ENCODE assay signal across 9 cellular contexts in the genomic region with DNA sequence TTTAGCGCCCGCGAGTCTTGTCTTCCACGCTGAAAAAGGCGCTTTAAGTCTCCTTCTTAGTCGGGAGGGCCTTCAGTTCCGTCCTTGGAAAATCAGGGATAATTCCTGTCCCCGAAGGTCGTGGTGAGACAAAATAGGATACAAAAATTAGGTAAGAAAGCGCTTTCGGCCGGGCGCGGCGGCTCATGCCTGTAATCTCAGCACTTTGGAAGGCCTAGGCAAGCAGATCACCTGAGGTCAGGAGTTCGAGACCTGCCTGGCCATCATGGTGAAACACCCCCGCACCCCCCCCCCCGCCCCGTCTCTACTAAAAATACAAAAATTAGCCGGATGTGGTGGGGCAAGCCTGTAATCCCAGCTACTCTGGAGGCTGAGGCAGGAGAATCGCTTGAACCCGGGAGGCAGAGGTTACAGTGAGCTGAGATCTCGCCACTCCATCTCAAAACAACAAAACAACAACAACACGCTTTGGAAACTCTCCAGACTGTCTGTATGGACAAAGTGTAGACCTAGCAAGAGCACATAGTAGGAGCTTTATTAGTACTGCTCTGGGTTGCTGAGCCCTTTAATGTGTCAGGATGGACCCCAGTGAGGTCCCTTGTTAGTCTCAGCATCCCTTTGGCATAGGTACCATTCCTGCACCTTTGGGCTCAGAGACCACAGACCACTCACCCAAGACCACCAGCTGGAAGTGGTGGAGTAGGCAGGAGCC. TPM values are rescaled to one million over a fixed set of nuclear protein-coding genes. Genes with fewer than 3 reads are reported as not detected.
DNase-seq lines count a peak whose midpoint lies in the region; ATAC-seq and TF ChIP-seq lines count a peak whose summit lies in the region.
"Had no signal": no experiment of that assay in that cellular context is flagged by ENCODE, and none has a peak within 500 bp of the region (broad histone marks: within the 10 kb centered on the region; RNA-seq: fewer than 3 reads in every experiment).

No MANE protein-coding gene starts in this region.

- peak overlapping the region; percentile 79 for H3K27ac Mint-ChIP-seq in Calu3 (ENCODE audit: unreplicated experiment)

- no peak for TF ChIP-seq CTCF in Calu3 (IDR thresholded peaks at IDR 0.05; ENCODE audit: unreplicated experiment)
- no peak for TF ChIP-seq CTCF in RWPE1 (conservative IDR thresholded peaks at IDR 0.05; ENCODE audit: low read depth)
- TF ChIP-seq CTCF in esophagus squamous epithelium (IDR thresholded peaks at IDR 0.05): no peak
- TF ChIP-seq CTCF in parathyroid adenoma (IDR thresholded peaks at IDR 0.05): no peak

- peaks cover 9 to 33% (median 20%) of the 10 kb centered on the region in 3 donors for H3K4me1 ChIP-seq in esophagus squamous epithelium
- H3K4me1 ChIP-seq in parathyroid adenoma: no peaks in the 10 kb centered on the region

- no TSS peak for BruUV-seq in Calu3 (replicated peaks; lab: Mats Ljungman, UMichigan)

- H3K4me3 ChIP-seq in esophagus squamous epithelium (peak overlapping the region; percentile 52 to 92 (median 68)), parathyroid adenoma (ENCODE audit: low read depth, low read length) (peak overlapping the region; percentile 76)

- H3K9me3 ChIP-seq in esophagus squamous epithelium (no peaks in the 10 kb centered on the region), parathyroid adenoma (ENCODE audit: control insufficient read depth, low read length) (no peaks in the 10 kb centered on the region)

- ATAC-seq in GM19324 (IDR thresholded peaks at IDR 0.05; ENCODE audit: low FRiP score, unreplicated experiment) (no peak), HG03571 (IDR thresholded peaks at IDR 0.05; ENCODE audit: unreplicated experiment) (no peak)

- H3K4me1 Mint-ChIP-seq in Calu3 (ENCODE audit: low read depth, unreplicated experiment): peaks cover 11% of the 10 kb centered on the region

- CTCF ChIA-PET in Calu3 (lab: Charles Lee): interaction anchor here (0.6 kb wide), 1 partner anchor 381 kb away, joined by 3 read pairs; no protein-coding TSS in a partner anchor
- CTCF ChIA-PET in RWPE1 (lab: Yijun Ruan, JAX): interaction anchor here (0.6 to 1.5 kb wide), 5 partner anchors 9 to 405 kb away, joined by 3 read pairs; no protein-coding TSS in a partner anchor

- intact Hi-C loops in Calu3 (cut with micrococcal nuclease; ENCODE audit: unreplicated experiment) (no loop called here), esophagus squamous epithelium (cut with DNase I) (no loop called here)

- H3K27me3 ChIP-seq in esophagus squamous epithelium (peaks cover 0 to 22% (median 0%) of the 10 kb centered on the region in 4 donors), parathyroid adenoma (ENCODE audit: control insufficient read depth, insufficient read depth, low read length) (no peaks in the 10 kb centered on the region)

- no peak for TF ChIP-seq POLR2A in esophagus squamous epithelium (IDR thresholded peaks at IDR 0.05)

- H3K79me2 ChIP-seq in parathyroid adenoma: no peaks in the 10 kb centered on the region

- DNase-seq in Calu3 (no peak), RWPE1 (ENCODE audit: low spot score) (no peak), esophagus squamous epithelium (lab: John Stamatoyannopoulos, UW) (no peak), NCI-H1105 treated with DMSO at 0.1 percent for 48 hours (lab: John Stamatoyannopoulos, UW) (no peak), HT-29 (ENCODE audit: low spot score) (no peak)

- no peaks in the 10 kb centered on the region for H3K9me3 Mint-ChIP-seq in Calu3 (ENCODE audit: low read depth, unreplicated experiment)

- peak overlapping the region; percentile 97 for H3K4me2 ChIP-seq in parathyroid adenoma (ENCODE audit: low read length)

- H3K36me3 ChIP-seq in esophagus squamous epithelium (no peaks in the 10 kb centered on the region), parathyroid adenoma (ENCODE audit: control insufficient read depth, insufficient read depth, low read length) (no peaks in the 10 kb centered on the region)

- POLR2A ChIA-PET in RWPE1 (lab: Yijun Ruan, JAX; ENCODE audit: low non-redundant PET): no interaction called here

- H3K27me3 Mint-ChIP-seq in Calu3 (ENCODE audit: unreplicated experiment): no peaks in the 10 kb centered on the region

- no peak overlapping the region for H3K9ac ChIP-seq in parathyroid adenoma

- H3K36me3 Mint-ChIP-seq in Calu3 (ENCODE audit: insufficient read depth, unreplicated experiment): peaks cover 22% of the 10 kb centered on the region

- H3K27ac ChIP-seq in RWPE1 (peak overlapping the region; percentile 30; the same call in 1 of the 2 replicates), esophagus squamous epithelium (peak overlapping the region; percentile 72 to 91 (median 82)), parathyroid adenoma (no peak overlapping the region)

- H3K4me3 Mint-ChIP-seq in Calu3 (ENCODE audit: low read depth, unreplicated experiment): peak overlapping the region; percentile 81

- peak overlapping the region; percentile 78 for H2AFZ ChIP-seq in parathyroid adenoma

- WGBS in esophagus squamous epithelium, 2 donors: 81 to 87% methylated on average over 4 to 5 of the region's 24 CpGs

RNA-seq across cellular contexts. Expression of gene TMEM54, which starts 0.8 kb away (rescaled TPM):
- total RNA-seq in Calu3 (2022): 95.9 and 117 TPM in 2 replicates
- 100 to 1,000 TPM; 151 to 255 (median 178) TPM for total RNA-seq in esophagus squamous epithelium
- total RNA-seq in HT-29 (2014; rRNA removed; shearing (Covaris generic)): 789 and 818 TPM in 2 replicates

RNA-seq across cellular contexts. Expression of gene HPCA, which starts 15.7 kb away (rescaled TPM):
- total RNA-seq in Calu3 (2022): not detected in 2 replicates
- not detected for total RNA-seq in esophagus squamous epithelium
- 0.79 and 2.4 TPM in 2 replicates for total RNA-seq in HT-29 (2014; rRNA removed; shearing (Covaris generic))
- total RNA-seq: dermis microvascular lymphatic vessel endothelial cell had no signal

RNA-seq across cellular contexts. Expression of gene FNDC5, which starts 31.3 kb away (rescaled TPM):
- 0.15 TPM in 1 of 2 replicates, not detected in the other for total RNA-seq in Calu3 (2022)
- under 1 TPM in 2 of 4 donors, not detected in 2; 0.44 to 0.76 TPM for total RNA-seq in esophagus squamous epithelium
- not detected in 2 replicates for total RNA-seq in HT-29 (2014; rRNA removed; shearing (Covaris generic))
